11 cellular contexts compared by ENCODE assay signal in the genomic region with DNA sequence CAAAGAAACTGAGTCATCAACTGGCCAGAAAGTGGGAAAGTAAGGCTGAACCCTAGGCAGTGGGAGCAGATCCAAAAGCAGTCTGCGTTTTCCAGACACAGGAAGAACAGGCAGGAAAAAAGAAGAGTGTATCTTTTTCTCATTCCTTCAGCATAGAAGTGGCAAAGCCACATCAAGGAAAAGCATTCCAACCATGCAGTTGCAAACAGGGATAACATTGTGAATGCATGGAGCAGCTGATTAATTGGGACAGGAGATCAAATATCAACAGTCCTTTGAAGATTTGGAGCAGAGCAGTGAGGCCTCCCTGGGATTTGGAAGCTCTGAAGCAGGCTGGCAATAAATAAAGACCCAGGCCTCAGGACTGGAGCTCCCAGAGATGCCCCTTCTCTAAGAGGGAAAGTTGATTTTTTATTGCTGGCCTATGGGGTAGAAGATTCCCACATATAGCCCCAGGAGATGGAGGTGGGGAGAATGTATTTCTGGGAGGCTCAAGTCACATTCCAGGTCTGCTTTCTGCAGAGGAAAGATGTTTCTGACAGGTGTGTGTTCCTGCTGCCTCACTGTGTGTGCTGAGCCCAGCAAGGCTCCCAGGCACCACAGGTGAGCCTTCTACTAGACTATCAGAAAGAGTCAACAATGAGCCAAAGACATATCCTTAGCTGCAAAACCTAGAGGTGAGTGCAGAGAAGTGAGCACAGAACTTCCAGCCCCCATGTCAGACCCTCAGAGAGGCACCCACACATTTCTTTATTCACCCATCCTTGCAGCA.
"Had no signal": no experiment of that assay in that cellular context is flagged by ENCODE, and none has a peak within 500 bp of the region (broad histone marks: within the 10 kb centered on the region; RNA-seq: fewer than 3 reads in every experiment).

No MANE protein-coding gene starts in this region.

- H3K4me3 ChIP-seq: adrenal gland, left lung had no signal

- H3K36me3 ChIP-seq: adrenal gland, left lung, WERI-Rb-1 had no signal

- H3K9me3 Mint-ChIP-seq: activated CD8-positive, alpha-beta T cell treated with anti-CD3 and anti-CD28 coated beads for 36 hours; activated naive CD4-positive, alpha-beta T cell treated with anti-CD3 and anti-CD28 coated beads, Interleukin-2, amount 50 U/mL, for 24 hours; activated T-cell treated with anti-CD3 and anti-CD28 coated beads, Interleukin-2, amount 50 U/mL, for 4 hours had no signal

- DNase-seq: activated CD4-positive, alpha-beta T cell treated with anti-CD3 and anti-CD28 coated beads for 4 hours; activated CD8-positive, alpha-beta T cell treated with anti-CD3 and anti-CD28 coated beads for 36 hours; activated effector memory CD4-positive, alpha-beta T cell treated with Interleukin-2 at 50 U/mL for 16 hours; activated T-cell treated with anti-CD3 and anti-CD28 coated beads, Interleukin-2, amount 50 U/mL, for 4 hours; adrenal gland; left lung; WERI-Rb-1 had no signal

- H3K27ac Mint-ChIP-seq: activated CD8-positive, alpha-beta T cell treated with anti-CD3 and anti-CD28 coated beads for 36 hours; activated naive CD4-positive, alpha-beta T cell treated with anti-CD3 and anti-CD28 coated beads, Interleukin-2, amount 50 U/mL, for 24 hours; stimulated activated effector memory CD8-positive, alpha-beta T cell treated with anti-CD3 and anti-CD28 coated beads, Interleukin-12 subunit alpha, Interleukin-12 subunit beta, amount 100 ng/mL, for 72 hours; T-helper 1 cell treated with Interleukin-12 subunit alpha and Interleukin-12 subunit beta and Interleukin-4 antibody, amounts not matched to agents 30 μg/mL and 1 μg/mL, for 36 hours had no signal

- H3K27me3 Mint-ChIP-seq: activated CD8-positive, alpha-beta T cell treated with anti-CD3 and anti-CD28 coated beads for 36 hours; activated naive CD4-positive, alpha-beta T cell treated with anti-CD3 and anti-CD28 coated beads, Interleukin-2, amount 50 U/mL, for 24 hours had no signal

- ATAC-seq: activated CD8-positive, alpha-beta T cell treated with anti-CD3 and anti-CD28 coated beads for 36 hours; activated T-cell treated with anti-CD3 and anti-CD28 coated beads, Interleukin-2, amount 50 U/mL, for 4 hours; esophagus mucosa; left lung; stimulated activated effector memory CD8-positive, alpha-beta T cell treated with anti-CD3 and anti-CD28 coated beads, Interleukin-12 subunit alpha, Interleukin-12 subunit beta, amount 100 ng/mL, for 72 hours had no signal

- H3K4me1 Mint-ChIP-seq: activated naive CD4-positive, alpha-beta T cell treated with anti-CD3 and anti-CD28 coated beads, Interleukin-2, amount 50 U/mL, for 24 hours; stimulated activated effector memory CD8-positive, alpha-beta T cell treated with anti-CD3 and anti-CD28 coated beads, Interleukin-12 subunit alpha, Interleukin-12 subunit beta, amount 100 ng/mL, for 72 hours had no signal

- H3K4me3 Mint-ChIP-seq: activated CD8-positive, alpha-beta T cell treated with anti-CD3 and anti-CD28 coated beads for 36 hours; activated naive CD4-positive, alpha-beta T cell treated with anti-CD3 and anti-CD28 coated beads, Interleukin-2, amount 50 U/mL, for 24 hours; activated T-cell treated with anti-CD3 and anti-CD28 coated beads, Interleukin-2, amount 50 U/mL, for 4 hours; stimulated activated effector memory CD8-positive, alpha-beta T cell treated with anti-CD3 and anti-CD28 coated beads, Interleukin-12 subunit alpha, Interleukin-12 subunit beta, amount 100 ng/mL, for 72 hours; T-helper 1 cell treated with Interleukin-12 subunit alpha and Interleukin-12 subunit beta and Interleukin-4 antibody, amounts not matched to agents 30 μg/mL and 1 μg/mL, for 36 hours had no signal

- H3K9me3 ChIP-seq: adrenal gland, left lung had no signal

- H3K36me3 Mint-ChIP-seq: stimulated activated effector memory CD8-positive, alpha-beta T cell treated with anti-CD3 and anti-CD28 coated beads, Interleukin-12 subunit alpha, Interleukin-12 subunit beta, amount 100 ng/mL, for 72 hours had no signal

- H3K27ac ChIP-seq: adrenal gland, left lung, WERI-Rb-1 had no signal

- H3K27me3 ChIP-seq: adrenal gland, left lung had no signal

- H3K4me1 ChIP-seq: adrenal gland, left lung had no signal
